ENCODE assay signal across 12 cellular contexts in genomic region chr6:39821014-39821738, GRCh38. TPM values are rescaled to one million over a fixed set of nuclear protein-coding genes. Genes with fewer than 3 reads are reported as not detected.
A peak's percentile ranks its signal among the peaks of the same experiment; 100 is the strongest.
DNase-seq lines count a peak whose midpoint lies in the region; ATAC-seq and TF ChIP-seq lines count a peak whose summit lies in the region.
"Had no signal": no experiment of that assay in that cellular context is flagged by ENCODE, and none has a peak within 500 bp of the region (broad histone marks: within the 10 kb centered on the region; RNA-seq: fewer than 3 reads in every experiment).

No MANE protein-coding gene starts in this region.

- no peak overlapping the region for H2BK12ac ChIP-seq in neuronal stem cell (ENCODE audit: low read length)

- no peak overlapping the region for H3K4me3 Mint-ChIP-seq in nephron progenitor cell
- H3K4me3 Mint-ChIP-seq: CD4-positive, alpha-beta T cell had no signal

- H4K91ac ChIP-seq in neuronal stem cell (ENCODE audit: low read depth, low read length, poor library complexity), result no peak overlapping the region

- H3K4ac ChIP-seq in neuronal stem cell (ENCODE audit: low read length), result no peak overlapping the region

- no peak overlapping the region for H3K14ac ChIP-seq in neuronal stem cell (ENCODE audit: low read length)

- H3K9me3 ChIP-seq in Peyer's patch (no peaks in the 10 kb centered on the region), thoracic aorta (no peaks in the 10 kb centered on the region), neuronal stem cell (replicated peaks in 1 of 2; ENCODE audit: control insufficient read depth in 2 of 2, insufficient read depth in 1 of 2, low read depth in 1 of 2, low read length in 2 of 2) (no peaks in the 10 kb centered on the region)

- H2BK120ac ChIP-seq in neuronal stem cell (ENCODE audit: low read depth, low read length), result no peak overlapping the region

- H3K4me3 ChIP-seq in Peyer's patch, result peak overlapping the region in 3 of 4 donors; percentile 12 to 31 (median 27)
- H3K4me3 ChIP-seq in fibroblast of pulmonary artery (replicated peaks; ENCODE audit: low read depth, low read length), result peak overlapping the region; percentile 34
- peak overlapping the region; percentile 54 for H3K4me3 ChIP-seq in thoracic aorta
- no peak overlapping the region for H3K4me3 ChIP-seq in neuronal stem cell (ENCODE audit: low read length in 2 of 2)
- H3K4me3 ChIP-seq: SK-N-MC had no signal

- H3K4me1 ChIP-seq in Peyer's patch (peaks cover 0 to 37% (median 0%) of the 10 kb centered on the region in 4 donors), thoracic aorta (ENCODE audit: control insufficient read depth in 1 of 2, low read depth in 2 of 2) (peaks cover 63 to 98% of the 10 kb centered on the region in 2 donors), neuronal stem cell (ENCODE audit: control insufficient read depth in 2 of 2, insufficient read depth in 1 of 2, low read depth in 1 of 2, low read length in 2 of 2) (peaks cover 0 to 5% of the 10 kb centered on the region in 2 donors)

- no peak for TF ChIP-seq POLR2A in Peyer's patch (IDR thresholded peaks at IDR 0.05)

- no peak overlapping the region for H3K18ac ChIP-seq in neuronal stem cell (ENCODE audit: low read length)

- peaks cover 51% of the 10 kb centered on the region for H3K4me1 Mint-ChIP-seq in nephron progenitor cell

- H2AFZ ChIP-seq in neuronal stem cell (ENCODE audit: low read length), result no peak overlapping the region

- no peak overlapping the region for H3K4me2 ChIP-seq in neuronal stem cell (ENCODE audit: insufficient read depth, low read length, poor library complexity, severe bottlenecking)

- WGBS in neuronal stem cell (ENCODE audit: extremely low coverage in 2 of 2, insufficient read length in 2 of 2, insufficient replicate concordance in 1 of 2), 2 donors, result no CpG with 5 or more reads among the region's 5 CpGs

- no peaks in the 10 kb centered on the region for H3K9me3 Mint-ChIP-seq in nephron progenitor cell
- H3K9me3 Mint-ChIP-seq: CD4-positive, alpha-beta T cell had no signal

- H3K36me3 ChIP-seq in Peyer's patch (no peaks in the 10 kb centered on the region), thoracic aorta (no peaks in the 10 kb centered on the region), neuronal stem cell (replicated peaks in 1 of 2; ENCODE audit: control insufficient read depth in 2 of 2, insufficient read depth in 2 of 2, low read length in 2 of 2) (no peaks in the 10 kb centered on the region)

- no peak overlapping the region for H3K23ac ChIP-seq in neuronal stem cell (ENCODE audit: low read depth, low read length, poor library complexity)

- H2AK5ac ChIP-seq in neuronal stem cell (ENCODE audit: low read depth, low read length), result no peak overlapping the region

- TF ChIP-seq CTCF in Peyer's patch (IDR thresholded peaks at IDR 0.05) (no peak), fibroblast of pulmonary artery (IDR thresholded peaks at IDR 0.05; ENCODE audit: low read length, missing control alignments) (no peak), nephron progenitor cell (IDR thresholded peaks at IDR 0.05) (no peak), thoracic aorta (IDR thresholded peaks at IDR 0.05) (no peak)

- H2BK15ac ChIP-seq in neuronal stem cell (ENCODE audit: low read length), result no peak overlapping the region

- peak overlapping the region; percentile 15 for H3K27ac Mint-ChIP-seq in nephron progenitor cell
- H3K27ac Mint-ChIP-seq: CD4-positive, alpha-beta T cell had no signal

- peaks cover 10% of the 10 kb centered on the region for H3K36me3 Mint-ChIP-seq in nephron progenitor cell (ENCODE audit: low read depth)

- H3K79me1 ChIP-seq in neuronal stem cell (ENCODE audit: low read depth, low read length), result no peaks in the 10 kb centered on the region

- ATAC-seq in thoracic aorta (ENCODE audit: insufficient number of reproducible peaks, low FRiP score, low read depth) (no peak), HG02840 (IDR thresholded peaks at IDR 0.05; ENCODE audit: low FRiP score, unreplicated experiment) (no peak)

- H4K8ac ChIP-seq in neuronal stem cell (ENCODE audit: low read depth, low read length), result no peak overlapping the region

- H3K27ac ChIP-seq in Peyer's patch (peak overlapping the region; percentile 64 to 83 (median 77)), thoracic aorta (peak overlapping the region; percentile 49 to 72), neuronal stem cell (replicated peaks; ENCODE audit: low read length) (no peak overlapping the region)
- H3K27ac ChIP-seq: SK-N-MC had no signal

- DNase-seq in Peyer's patch, result no peak
- no peak for DNase-seq in fibroblast of pulmonary artery (ENCODE audit: low read depth)
- no peak for DNase-seq in nephron progenitor cell
- DNase-seq in thoracic aorta (ENCODE audit: low spot score), result no peak
- no peak for DNase-seq in inferior parietal cortex (ENCODE audit: extremely low spot score)
- DNase-seq in midbrain (lab: John Stamatoyannopoulos, UW), result no peak
- DNase-seq in neuronal stem cell (ENCODE audit: low spot score), result no peak
- DNase-seq: CD4-positive, alpha-beta T cell; NCI-H1694; NCI-H774 had no signal

- H3K9ac ChIP-seq in neuronal stem cell (ENCODE audit: low read depth, low read length, poor library complexity), result no peak overlapping the region

- no peaks in the 10 kb centered on the region for H3K27me3 ChIP-seq in Peyer's patch
- no peaks in the 10 kb centered on the region for H3K27me3 ChIP-seq in thoracic aorta (replicated peaks; ENCODE audit: insufficient read depth)
- peaks cover 0 to 4% (median 0%) of the 10 kb centered on the region in 3 experiments for H3K27me3 ChIP-seq in neuronal stem cell (ENCODE audit: control insufficient read depth in 3 of 3, insufficient read depth in 3 of 3, low read depth in 1 of 3, low read length in 3 of 3)

- H3K27me3 Mint-ChIP-seq in nephron progenitor cell (ENCODE audit: low read depth, poor library complexity), result peaks cover 3% of the 10 kb centered on the region
- H3K27me3 Mint-ChIP-seq: CD4-positive, alpha-beta T cell had no signal

- no peak overlapping the region for H2BK5ac ChIP-seq in neuronal stem cell (ENCODE audit: low read length)

RNA-seq across cellular contexts. Expression of gene DAAM2, which starts 29.0 kb away (rescaled TPM):
- total RNA-seq in Peyer's patch (100 to 1,000 TPM in 1 of 4 donors, 10 to 100 TPM in 2, 1 to 10 TPM in 1; 8.8 to 178 (median 22.5) TPM), thoracic aorta (10 to 100 TPM; 61.5 to 71.5 TPM)
- 2.6 TPM for polyA plus RNA-seq in neuronal stem cell (2013, experiment 1 of 2)
- 2.5 TPM for polyA plus RNA-seq in neuronal stem cell (2013, experiment 2 of 2)
- total RNA-seq: CD4-positive, alpha-beta T cell had no signal

Comparison
In these comparisons a context has a peak if more than half of its experiments do, and no peak if none do; other contexts are left out.
1. H3K4me3 ChIP-seq: peak in Peyer's patch (3 of 4), fibroblast of pulmonary artery (single experiment) and thoracic aorta (single experiment); none in neuronal stem cell (0 of 2).